In the genomic region with DNA sequence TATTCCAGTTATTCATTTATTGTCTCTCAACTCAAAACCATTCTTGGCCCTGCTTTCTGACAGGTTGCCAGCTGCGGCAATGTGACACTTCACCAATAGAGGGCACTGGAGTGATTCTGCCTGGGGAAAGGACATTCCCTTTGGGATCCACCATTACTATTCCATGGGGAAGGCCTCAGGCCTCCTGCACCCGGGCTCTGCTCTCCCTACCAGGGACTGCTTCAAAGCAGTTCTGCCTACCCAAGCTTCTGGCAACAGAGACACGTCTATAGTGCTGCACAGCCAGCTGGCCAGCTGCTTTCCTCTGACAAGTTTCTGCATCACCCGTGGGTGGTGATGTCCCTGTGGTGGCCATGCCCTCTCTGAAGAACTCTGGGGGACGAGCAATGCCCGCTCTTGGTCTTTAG, we compare ENCODE assay signal across 8 cellular contexts.
DNase-seq lines count a peak whose midpoint lies in the region; ATAC-seq and TF ChIP-seq lines count a peak whose summit lies in the region.

No MANE protein-coding gene starts in this region.

- peak; percentile 86 for TF ChIP-seq CTCF in progenitor cell of endocrine pancreas (IDR thresholded peaks at IDR 0.05; ENCODE audit: unreplicated experiment)

- ATAC-seq in activated T-helper 17 cell treated with anti-CD3 and anti-CD28 coated beads, Interleukin-2, amount 50 U/mL, for 72 hours (replicated peaks), result peak; percentile 37
- peak; percentile 37 for ATAC-seq in Right ventricle myocardium superior (ENCODE audit: poor library complexity)
- no peak for ATAC-seq in HG02870 (IDR thresholded peaks at IDR 0.05; ENCODE audit: unreplicated experiment)
- ATAC-seq in HG03342 (IDR thresholded peaks at IDR 0.05; ENCODE audit: unreplicated experiment), result no peak

- H3K9me3 Mint-ChIP-seq in activated T-helper 17 cell treated with anti-CD3 and anti-CD28 coated beads, Interleukin-2, amount 50 U/mL, for 72 hours, result no peaks in the 10 kb centered on the region
- peaks cover 4% of the 10 kb centered on the region for H3K9me3 Mint-ChIP-seq in progenitor cell of endocrine pancreas (ENCODE audit: low read depth)

- no peak overlapping the region for H3K27ac Mint-ChIP-seq in activated T-helper 17 cell treated with anti-CD3 and anti-CD28 coated beads, Interleukin-2, amount 50 U/mL, for 72 hours
- H3K27ac Mint-ChIP-seq in progenitor cell of endocrine pancreas, result no peak overlapping the region

- H3K4me3 Mint-ChIP-seq in activated T-helper 17 cell treated with anti-CD3 and anti-CD28 coated beads, Interleukin-2, amount 50 U/mL, for 72 hours, result no peak overlapping the region
- H3K4me3 Mint-ChIP-seq in progenitor cell of endocrine pancreas (ENCODE audit: low read depth), result no peak overlapping the region

- no peaks in the 10 kb centered on the region for H3K27me3 Mint-ChIP-seq in activated T-helper 17 cell treated with anti-CD3 and anti-CD28 coated beads, Interleukin-2, amount 50 U/mL, for 72 hours
- no peaks in the 10 kb centered on the region for H3K27me3 Mint-ChIP-seq in progenitor cell of endocrine pancreas

- peak; percentile 46 for DNase-seq in activated naive CD4-positive, alpha-beta T cell treated with Interleukin-2 at 50 U/mL for 16 hours
- DNase-seq in activated naive CD4-positive, alpha-beta T cell treated with anti-CD3 and anti-CD28 coated beads, Interleukin-2, amount 50 U/mL, for 16 hours, result no peak
- peak; percentile 67 to 91 for DNase-seq in NCI-H526 (lab: John Stamatoyannopoulos, UW)
- peak; percentile 70 for DNase-seq in Right ventricle myocardium superior
- DNase-seq in progenitor cell of endocrine pancreas (ENCODE audit: low spot score, unreplicated experiment), result peak; percentile 51

- intact Hi-C loops in Right ventricle myocardium superior (cut with DNase I), result loop anchor here (10.0 kb wide), 1 partner anchor 160 kb away; the partner anchor contains the start of gene ELMO1

- H3K4me1 Mint-ChIP-seq in activated T-helper 17 cell treated with anti-CD3 and anti-CD28 coated beads, Interleukin-2, amount 50 U/mL, for 72 hours, result peaks cover 6% of the 10 kb centered on the region
- peaks cover 14% of the 10 kb centered on the region for H3K4me1 Mint-ChIP-seq in progenitor cell of endocrine pancreas (ENCODE audit: low read depth)

- H3K36me3 Mint-ChIP-seq in activated T-helper 17 cell treated with anti-CD3 and anti-CD28 coated beads, Interleukin-2, amount 50 U/mL, for 72 hours (ENCODE audit: low read depth), result peaks cover 7% of the 10 kb centered on the region
- H3K36me3 Mint-ChIP-seq in progenitor cell of endocrine pancreas (ENCODE audit: insufficient read depth), result peaks cover 5% of the 10 kb centered on the region

Comparison
In these comparisons a context has a peak if more than half of its experiments do, and no peak if none do; other contexts are left out.
1. ATAC-seq: peak in activated T-helper 17 cell treated with anti-CD3 and anti-CD28 coated beads, Interleukin-2, amount 50 U/mL, for 72 hours (single experiment) and Right ventricle myocardium superior (single experiment); none in HG02870 (single experiment) and HG03342 (single experiment).